In genomic region chr11:86245369-86246292, GRCh38 we compare ENCODE assay signal across 8 cellular contexts. TPM values are rescaled to one million over a fixed set of nuclear protein-coding genes. Genes with fewer than 3 reads are reported as not detected.
DNase-seq lines count a peak whose midpoint lies in the region; ATAC-seq and TF ChIP-seq lines count a peak whose summit lies in the region.

No MANE protein-coding gene starts in this region.

- WGBS in SK-N-SH (ENCODE audit: low lambda C conversion rate), result 2% methylated on average over 38 of the region's 38 CpGs
- no CpG with 5 or more reads among the region's 38 CpGs for WGBS in mesendoderm (ENCODE audit: extremely low coverage, insufficient coverage, low lambda C conversion rate)
- 0% methylated on average over 16 to 38 of the region's 38 CpGs for WGBS in transverse colon (ENCODE audit: low coverage in 1 of 2), 2 donors

- intact Hi-C loops in colonic mucosa (cut with DNase I) (no loop called here), transverse colon (cut with DNase I; ENCODE audit: low total_unique reads) (no loop called here)

- CTCF ChIA-PET in SK-N-SH (lab: Yijun Ruan, JAX), result interaction anchor here (0.7 to 2.0 kb wide), 5 partner anchors 14 to 391 kb away, joined by 3 to 6 read pairs (median 4); partner anchors contain the start of gene CCDC83

- no peak overlapping the region for H2BK15ac ChIP-seq in mesendoderm (replicated peaks; ENCODE audit: low read depth)

- TF ChIP-seq CTCF in SK-N-SH (IDR thresholded peaks at IDR 0.05), result no peak
- no peak for TF ChIP-seq CTCF in colonic mucosa (IDR thresholded peaks at IDR 0.05)
- TF ChIP-seq CTCF in transverse colon (IDR thresholded peaks at IDR 0.05), result no peak

- peaks cover 38% of the 10 kb centered on the region for H4K20me1 ChIP-seq in SK-N-SH (ENCODE audit: insufficient read depth)

- no peak overlapping the region for H2AK5ac ChIP-seq in mesendoderm (ENCODE audit: low read length)

- H3K4me2 ChIP-seq in SK-N-SH, result peak overlapping the region; percentile 73
- peak overlapping the region; percentile 56 for H3K4me2 ChIP-seq in mesendoderm (ENCODE audit: low read length)

- peak; percentile 1 for ATAC-seq in HG03108 (IDR thresholded peaks at IDR 0.05; ENCODE audit: unreplicated experiment)
- ATAC-seq in GM19467 (IDR thresholded peaks at IDR 0.05; ENCODE audit: unreplicated experiment), result no peak

- H2BK5ac ChIP-seq in mesendoderm (ENCODE audit: low read length), result no peak overlapping the region

- no peak for TF ChIP-seq RAD21 in SK-N-SH (IDR thresholded peaks at IDR 0.05; ENCODE audit: low read length)

- H3K27me3 ChIP-seq in SK-N-SH (ENCODE audit: insufficient read depth), result no peaks in the 10 kb centered on the region
- no peaks in the 10 kb centered on the region for H3K27me3 ChIP-seq in colonic mucosa
- no peaks in the 10 kb centered on the region for H3K27me3 ChIP-seq in mesendoderm (ENCODE audit: insufficient read depth, low read length, poor library complexity)
- H3K27me3 ChIP-seq in transverse colon, result no peaks in the 10 kb centered on the region

- DNase-seq in DMS 273 (lab: John Stamatoyannopoulos, UW; ENCODE audit: unreplicated experiment) (peak; percentile 41), DMS 273 treated with DMSO at 0.1 percent for 48 hours (lab: John Stamatoyannopoulos, UW) (no peak), SK-N-SH (peak; percentile 13), colonic mucosa (peak; percentile 44), mesendoderm (peak; percentile 60), transverse colon (peak; percentile 15)

- H3K4me3 ChIP-seq in SK-N-SH (ENCODE audit: low read depth in 2 of 2, low read length in 1 of 2) (peak overlapping the region; percentile 81 to 94), colonic mucosa (peak overlapping the region; percentile 70), mesendoderm (ENCODE audit: low read length) (peak overlapping the region; percentile 95), transverse colon (peak overlapping the region; percentile 83 to 93 (median 90))

- peaks cover 4% of the 10 kb centered on the region for H3K79me1 ChIP-seq in mesendoderm (ENCODE audit: low read length)

- POLR2A ChIA-PET in SK-N-SH (lab: Yijun Ruan, JAX), result interaction anchor here (0.7 to 1.7 kb wide), 4 partner anchors 10 to 177 kb away, joined by 4 to 6 read pairs (median 6); partner anchors contain the start of genes HIKESHI and PICALM

- H3K18ac ChIP-seq in mesendoderm (ENCODE audit: low read length), result peak overlapping the region; percentile 35

- H4K8ac ChIP-seq in mesendoderm (ENCODE audit: low read depth, low read length), result peak overlapping the region; percentile 56

- peak overlapping the region; percentile 59; the same call in 1 of the 2 replicates for H2AFZ ChIP-seq in SK-N-SH (ENCODE audit: low read depth)

- no peak overlapping the region for H2BK120ac ChIP-seq in mesendoderm (ENCODE audit: low read depth, low read length)

- H3K9ac ChIP-seq in SK-N-SH, result peak overlapping the region; percentile 96
- peak overlapping the region; percentile 96 for H3K9ac ChIP-seq in colonic mucosa (ENCODE audit: low read depth in 2 of 2, low read length in 2 of 2)
- peak overlapping the region; percentile 93 for H3K9ac ChIP-seq in mesendoderm (ENCODE audit: low read length)

- peaks cover 6 to 8% of the 10 kb centered on the region in 2 experiments for H3K36me3 ChIP-seq in SK-N-SH (replicated peaks in 1 of 2; ENCODE audit: control insufficient read depth in 1 of 2, insufficient read depth in 2 of 2, low read length in 1 of 2)
- no peaks in the 10 kb centered on the region for H3K36me3 ChIP-seq in colonic mucosa
- H3K36me3 ChIP-seq in mesendoderm (ENCODE audit: control insufficient read depth, insufficient read depth, low read length), result no peaks in the 10 kb centered on the region
- no peaks in the 10 kb centered on the region for H3K36me3 ChIP-seq in transverse colon

- H3K4me1 ChIP-seq in SK-N-SH (ENCODE audit: control insufficient read depth in 1 of 2, insufficient read depth in 2 of 2, low read depth in 1 of 2, low read length in 1 of 2), result peaks cover 8 to 17% of the 10 kb centered on the region in 2 experiments
- H3K4me1 ChIP-seq in colonic mucosa, result peaks cover 13% of the 10 kb centered on the region
- peaks cover 6% of the 10 kb centered on the region for H3K4me1 ChIP-seq in mesendoderm (ENCODE audit: control insufficient read depth, low read depth, low read length)
- peaks cover 5 to 49% (median 32%) of the 10 kb centered on the region in 4 donors for H3K4me1 ChIP-seq in transverse colon

- no peak for TF ChIP-seq POLR2A in transverse colon (IDR thresholded peaks at IDR 0.05)

- peak overlapping the region; percentile 98 to 100 for H3K27ac ChIP-seq in SK-N-SH (ENCODE audit: low read depth in 2 of 2, low read length in 1 of 2)
- peak overlapping the region; percentile 96 for H3K27ac ChIP-seq in colonic mucosa
- peak overlapping the region; percentile 87 for H3K27ac ChIP-seq in mesendoderm (ENCODE audit: low read depth, low read length)
- peak overlapping the region; percentile 98 to 99 (median 98) for H3K27ac ChIP-seq in transverse colon

- H3K56ac ChIP-seq in mesendoderm (ENCODE audit: low read length), result peak overlapping the region; percentile 96

- no peak overlapping the region for H4K5ac ChIP-seq in mesendoderm (ENCODE audit: low read length)

- in situ Hi-C loops in transverse colon (cut with MboI; ENCODE audit: low pct_ligation_motif_present in 1 of 4, low pct_unique_long_range_greater_than_20kb in 1 of 4, low sequenced_read_pairs in 3 of 4), result loop anchor here in 1 of 4 donors (25.0 kb wide), 1 partner anchor 583 kb away; the partner anchor contains the start of gene CREBZF

- H3K9me2 ChIP-seq in SK-N-SH, result no peaks in the 10 kb centered on the region

- TF ChIP-seq EP300 in SK-N-SH (IDR thresholded peaks at IDR 0.05; ENCODE audit: borderline replicate concordance in 1 of 2, low read depth in 1 of 2, low read length in 1 of 2) (no peak), transverse colon (IDR thresholded peaks at IDR 0.05; ENCODE audit: low read depth) (no peak)

- no peaks in the 10 kb centered on the region for H3K9me3 ChIP-seq in SK-N-SH
- H3K9me3 ChIP-seq in colonic mucosa, result no peaks in the 10 kb centered on the region
- H3K9me3 ChIP-seq in transverse colon, result no peaks in the 10 kb centered on the region

- no peak overlapping the region for H3K23ac ChIP-seq in mesendoderm (ENCODE audit: low read length)

- H3K79me2 ChIP-seq in SK-N-SH (ENCODE audit: insufficient read depth) (peaks cover 55% of the 10 kb centered on the region), mesendoderm (ENCODE audit: control insufficient read depth, insufficient read depth, low read length) (peaks cover 32% of the 10 kb centered on the region)

- H3K4ac ChIP-seq in mesendoderm (ENCODE audit: low read depth, low read length), result peak overlapping the region; percentile 70

- H3F3A ChIP-seq in SK-N-SH (replicated peaks; ENCODE audit: insufficient read depth), result peaks cover 11% of the 10 kb centered on the region

TF ChIP-seq in SK-N-SH, 30 proteins besides CTCF, POLR2A, EP300 and RAD21 (continues in another document):
- no peak for TF ChIP-seq JUND (IDR thresholded peaks at IDR 0.05)
- TF ChIP-seq REST (IDR thresholded peaks at IDR 0.05; ENCODE audit: low read depth, low read length), result no peak
- TF ChIP-seq TAF1 (IDR thresholded peaks at IDR 0.05; ENCODE audit: borderline replicate concordance, low read depth, low read length), result no peak
- no peak for TF ChIP-seq POLR2AphosphoS5 (IDR thresholded peaks at IDR 0.05; ENCODE audit: low read depth, low read length)
- TF ChIP-seq RXRA (IDR thresholded peaks at IDR 0.05; ENCODE audit: borderline replicate concordance, low read depth), result no peak
- no peak for TF ChIP-seq FOSL2 (IDR thresholded peaks at IDR 0.05; ENCODE audit: borderline replicate concordance, low read depth)
- TF ChIP-seq GABPA (IDR thresholded peaks at IDR 0.05; ENCODE audit: low read depth), result peak; percentile 9; the same call in 1 of the 2 replicates
- no peak for TF ChIP-seq FOXJ3 (CRISPR knock-in tag; IDR thresholded peaks at IDR 0.05)
- TF ChIP-seq SIN3A (IDR thresholded peaks at IDR 0.05; ENCODE audit: borderline replicate concordance, low read depth, low read length), result peak; percentile 6; the same call in 1 of the 2 replicates
- no peak for TF ChIP-seq NRF1 (IDR thresholded peaks at IDR 0.05; ENCODE audit: low read depth, low read length)

RNA-seq across cellular contexts. Expression of gene EED, which starts 1.1 kb away (rescaled TPM):
- 12.8 and 14.2 TPM in 2 replicates for polyA plus RNA-seq in SK-N-SH (2012; rRNA removed)
- 13.3 and 13.9 TPM in 2 replicates for polyA plus RNA-seq in SK-N-SH (2012; cell fraction: cytosol; rRNA removed)
- polyA plus RNA-seq in SK-N-SH (2012; cell fraction: nucleus; rRNA removed), result 21.7 and 33.6 TPM in 2 replicates
- total RNA-seq in colonic mucosa (10 to 100 TPM; 21.9 to 28.3 TPM), transverse colon (10 to 100 TPM in 3 of 4 donors, 1 to 10 TPM in 1; 2.8 to 43.5 (median 23.5) TPM)
- polyA plus RNA-seq in mesendoderm (2013, experiment 1 of 2), result 17.4 TPM
- 17.2 TPM for polyA plus RNA-seq in mesendoderm (2013, experiment 2 of 2)

RNA-seq across cellular contexts. Expression of gene HIKESHI, which starts 56.4 kb away (rescaled TPM):
- polyA plus RNA-seq in SK-N-SH (2012; rRNA removed), result 62.3 and 67.6 TPM in 2 replicates
- 76.7 and 80.2 TPM in 2 replicates for polyA plus RNA-seq in SK-N-SH (2012; cell fraction: cytosol; rRNA removed)
- 21.9 and 42.5 TPM in 2 replicates for polyA plus RNA-seq in SK-N-SH (2012; cell fraction: nucleus; rRNA removed)
- total RNA-seq in colonic mucosa, result 10 to 100 TPM; 23.7 to 27.8 TPM
- 104 TPM for polyA plus RNA-seq in mesendoderm (2013, experiment 1 of 2)
- 101 TPM for polyA plus RNA-seq in mesendoderm (2013, experiment 2 of 2)
- 10 to 100 TPM in 3 of 4 donors, 1 to 10 TPM in 1; 2.2 to 18.7 (median 14.8) TPM for total RNA-seq in transverse colon
